19 cellular contexts compared by ENCODE assay signal in the genomic region with DNA sequence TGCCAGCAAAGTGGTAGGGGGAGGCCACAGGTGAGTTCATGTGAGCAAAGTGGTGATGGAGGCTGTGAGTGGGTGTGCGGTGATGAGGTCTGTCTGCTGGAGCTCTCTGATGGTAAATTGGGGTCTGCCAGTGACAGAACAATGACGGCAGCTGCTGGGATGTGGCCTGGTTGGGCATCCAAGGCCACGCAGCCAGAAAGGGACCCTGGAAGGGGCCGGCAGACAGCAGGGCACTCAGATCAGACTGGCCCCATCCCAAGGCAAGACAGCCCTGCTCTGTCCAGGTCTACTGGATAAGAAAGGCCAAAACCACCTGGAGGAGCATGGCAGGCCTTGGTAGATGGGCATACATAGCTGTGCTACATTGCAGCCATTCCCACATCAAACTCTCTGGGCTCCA.
"Had no signal": no experiment of that assay in that cellular context is flagged by ENCODE, and none has a peak within 500 bp of the region (broad histone marks: within the 10 kb centered on the region; RNA-seq: fewer than 3 reads in every experiment).

No MANE protein-coding gene starts in this region.

- H3K4me3 Mint-ChIP-seq: central memory CD8-positive, alpha-beta T cell; effector memory CD8-positive, alpha-beta T cell; natural killer cell had no signal

- H3K9me3 ChIP-seq: neutrophil, pancreas, right lobe of liver, thoracic aorta, upper lobe of right lung, uterus had no signal

- DNase-seq: effector memory CD8-positive, alpha-beta T cell; mammary epithelial cell; natural killer cell; right lobe of liver; small intestine; stimulated activated CD4-positive, alpha-beta T cell treated with anti-CD3 and anti-CD28 coated beads, Interleukin-15, amount 100 ng/mL, for 24 hours; stimulated activated CD4-positive, alpha-beta T cell treated with anti-CD3 and anti-CD28 coated beads, Interleukin-2, amount 100 ng/mL, for 48 hours; stimulated activated naive CD8-positive, alpha-beta T cell treated with anti-CD3 and anti-CD28 coated beads, Interleukin-15, Interleukin-2, amounts not matched to agents 100 U/mL and 50 U/mL, for 24 hours; substantia nigra; upper lobe of right lung; uterus had no signal

- ATAC-seq: effector memory CD8-positive, alpha-beta T cell; left lung; natural killer cell; pancreas; right lobe of liver; stimulated activated naive CD8-positive, alpha-beta T cell treated with anti-CD3 and anti-CD28 coated beads, Interleukin-15, Interleukin-2, amounts not matched to agents 100 U/mL and 50 U/mL, for 24 hours; upper lobe of right lung had no signal

- H3K27me3 ChIP-seq: left lung, neutrophil, pancreas, right lobe of liver, tibial nerve, upper lobe of right lung, uterus had no signal

- H3K36me3 ChIP-seq: left lung, neutrophil, pancreas, right lobe of liver, thoracic aorta, tibial nerve, upper lobe of right lung, uterus had no signal

- H3K27me3 Mint-ChIP-seq: central memory CD8-positive, alpha-beta T cell; effector memory CD8-positive, alpha-beta T cell; progenitor cell of endocrine pancreas had no signal

- H3K36me3 Mint-ChIP-seq: natural killer cell had no signal

- H3K4me3 ChIP-seq: coronary artery, left lung, pancreas, right lobe of liver, thoracic aorta, tibial nerve, upper lobe of right lung, uterus had no signal

- H3K4me1 ChIP-seq: left lung, right lobe of liver, tibial nerve, upper lobe of right lung, uterus had no signal

- H3K27ac Mint-ChIP-seq: effector memory CD8-positive, alpha-beta T cell; natural killer cell; progenitor cell of endocrine pancreas had no signal

- H3K4me1 Mint-ChIP-seq: central memory CD8-positive, alpha-beta T cell; natural killer cell had no signal

- H3K27ac ChIP-seq: coronary artery, left lung, neutrophil, pancreas, right lobe of liver, thoracic aorta, tibial nerve, upper lobe of right lung, uterus had no signal
